ENCODE assay signal across 33 cellular contexts in genomic region chr7:132878228-132878919, GRCh38.
DNase-seq lines count a peak whose midpoint lies in the region; ATAC-seq, FAIRE-seq and TF ChIP-seq lines count a peak whose summit lies in the region.
"Had no signal": no experiment of that assay in that cellular context is flagged by ENCODE, and none has a peak within 500 bp of the region (broad histone marks: within the 10 kb centered on the region; RNA-seq: fewer than 3 reads in every experiment).

No MANE protein-coding gene starts in this region.

- H3K9me3 ChIP-seq in HepG2 (ENCODE audit: low read length) (no peaks in the 10 kb centered on the region), right lobe of liver (no peaks in the 10 kb centered on the region), PC-3 (ENCODE audit: low read length) (no peaks in the 10 kb centered on the region), heart left ventricle (no peaks in the 10 kb centered on the region)
- H3K9me3 ChIP-seq: A549, esophagus muscularis mucosa, left ventricle myocardium inferior, psoas muscle, tibial artery had no signal

- TF ChIP-seq CTCF in HepG2 (CRISPR knock-in tag; IDR thresholded peaks at IDR 0.05) (no peak), right lobe of liver (IDR thresholded peaks at IDR 0.05) (no peak), PC-3 (conservative IDR thresholded peaks at IDR 0.05; ENCODE audit: low read depth, low read length) (no peak), heart left ventricle (IDR thresholded peaks at IDR 0.05) (no peak)

- H3K9ac ChIP-seq in HepG2 (ENCODE audit: insufficient read depth, low read depth, low read length) (no peak overlapping the region), PC-3 (ENCODE audit: low read length) (no peak overlapping the region)

- POLR2A ChIA-PET in HepG2 (lab: Yijun Ruan, JAX): no interaction called here
- POLR2A ChIA-PET in PC-3 (lab: Charles Lee; ENCODE audit: unreplicated experiment): no interaction called here

- WGBS in HepG2 (ENCODE audit: low lambda C conversion rate): 97% methylated on average over 1 of the region's 1 CpG
- 92% methylated on average over 1 of the region's 1 CpG for WGBS in right lobe of liver (ENCODE audit: insufficient coverage, low coverage, low lambda C conversion rate, missing lambda C conversion rate)
- 67 to 79% (median 75%) methylated on average over 1 of the region's 1 CpG for WGBS in heart left ventricle, 4 donors

- no peaks in the 10 kb centered on the region for H3K9me2 ChIP-seq in PC-3 (replicated peaks; ENCODE audit: low read length)

- TF ChIP-seq RAD21 in HepG2 (CRISPR knock-in tag; IDR thresholded peaks at IDR 0.05): no peak

- H3K4me3 ChIP-seq in HepG2 (replicated peaks in 1 of 3; ENCODE audit: insufficient read depth in 1 of 3, low read depth in 2 of 3, low read length in 3 of 3): no peak overlapping the region
- no peak overlapping the region for H3K4me3 ChIP-seq in right lobe of liver
- no peak overlapping the region for H3K4me3 ChIP-seq in PC-3 (ENCODE audit: low read length)
- H3K4me3 ChIP-seq in heart left ventricle: no peak overlapping the region
- H3K4me3 ChIP-seq: A549, esophagus muscularis mucosa, hepatocyte, left ventricle myocardium inferior, psoas muscle, tibial artery had no signal

- H3K4me2 ChIP-seq in HepG2 (ENCODE audit: low read depth, low read length) (no peak overlapping the region), PC-3 (ENCODE audit: low read length) (no peak overlapping the region)
- H3K4me2 ChIP-seq: A549, hepatocyte had no signal

- FAIRE-seq in HepG2 (lab: Jason Lieb, UNC): no peak
- FAIRE-seq: A549, frontal cortex had no signal

- TF ChIP-seq POLR2A in HepG2 (IDR thresholded peaks at IDR 0.05; ENCODE audit: insufficient read depth in 1 of 2, low read depth in 2 of 2, low read length in 2 of 2) (no peak), right lobe of liver (IDR thresholded peaks at IDR 0.05) (no peak), heart left ventricle (IDR thresholded peaks at IDR 0.05) (no peak)

- TF ChIP-seq EP300 in HepG2 (IDR thresholded peaks at IDR 0.05; ENCODE audit: low read depth in 2 of 2, low read length in 2 of 2) (no peak), HepG2 (CRISPR knock-in tag; IDR thresholded peaks at IDR 0.05; ENCODE audit: borderline replicate concordance) (no peak)

- DNase-seq in HepG2 (ENCODE audit: low spot score): no peak
- DNase-seq in right lobe of liver: no peak
- DNase-seq in PC-3: peak; percentile 5
- DNase-seq in epithelial cell of prostate (ENCODE audit: low read depth, low spot score): peak; percentile 18
- no peak for DNase-seq in NCI-H1105 (lab: John Stamatoyannopoulos, UW)
- no peak for DNase-seq in heart left ventricle
- DNase-seq in NCI-H2196 treated with DMSO at 0.1 percent for 48 hours (lab: John Stamatoyannopoulos, UW; ENCODE audit: unreplicated experiment): no peak
- no peak for DNase-seq in stimulated activated CD4-positive, alpha-beta T cell treated with anti-CD3 and anti-CD28 coated beads, Interleukin-12 subunit alpha, Interleukin-12 subunit beta, amount 100 ng/mL, for 4 hours
- DNase-seq: activated CD4-positive, alpha-beta memory T cell treated with anti-CD3 and anti-CD28 coated beads, Interleukin-2, amount 10 ng/mL, durations not matched to agents 7 days and 5 days; activated CD4-positive, alpha-beta T cell treated with anti-CD3 and anti-CD28 coated beads for 1 hour; activated CD8-positive, alpha-beta memory T cell treated with anti-CD3 and anti-CD28 coated beads, Interleukin-2, amount 50 U/mL, for 48 hours; activated naive CD4-positive, alpha-beta T cell treated with anti-CD3 and anti-CD28 coated beads, Interleukin-2, amount 50 U/mL, for 16 hours; AML-193; amniotic stem cell; CD4-positive, alpha-beta T cell; effector memory CD8-positive, alpha-beta T cell; GOT3; immature natural killer cell; left ventricle myocardium inferior; naive thymus-derived CD4-positive, alpha-beta T cell; NCI-H1092 treated with DMSO at 0.1 percent for 48 hours; NCI-H1930; NCI-H2227 treated with DMSO at 0.1 percent for 48 hours; NCI-H774; nucleus accumbens; psoas muscle; T-helper 17 cell; tibial artery had no signal

- CTCF ChIA-PET in HepG2 (lab: Yijun Ruan, JAX; ENCODE audit: low intra/inter-chr PET ratio, low total read pairs) (no interaction called here), PC-3 (lab: Charles Lee) (no interaction called here)

- H2AFZ ChIP-seq in HepG2 (ENCODE audit: low read length) (no peak overlapping the region), PC-3 (ENCODE audit: low read length) (no peak overlapping the region)
- H2AFZ ChIP-seq: hepatocyte had no signal

- H3K27ac ChIP-seq in HepG2 (ENCODE audit: extremely low read length, insufficient read depth, low read length) (no peak overlapping the region), right lobe of liver (no peak overlapping the region), PC-3 (ENCODE audit: low read length) (no peak overlapping the region), epithelial cell of prostate (peak overlapping the region; percentile 33), heart left ventricle (no peak overlapping the region)
- H3K27ac ChIP-seq: A549, esophagus muscularis mucosa, hepatocyte, left ventricle myocardium inferior, psoas muscle, tibial artery had no signal

- H3K36me3 ChIP-seq in HepG2 (replicated peaks in 1 of 2; ENCODE audit: control insufficient read depth in 1 of 2, insufficient read depth in 2 of 2, low read length in 2 of 2) (no peaks in the 10 kb centered on the region; a peak in 1 of 5 replicates), right lobe of liver (no peaks in the 10 kb centered on the region), PC-3 (ENCODE audit: low read depth, low read length) (no peaks in the 10 kb centered on the region), heart left ventricle (no peaks in the 10 kb centered on the region)
- H3K36me3 ChIP-seq: left ventricle myocardium inferior, tibial artery had no signal

- no peaks in the 10 kb centered on the region for H3F3A ChIP-seq in PC-3 (ENCODE audit: low read length, unreplicated experiment)

- no TSS peak for BruUV-seq in HepG2 (replicated peaks; lab: Mats Ljungman, UMichigan)
- BruUV-seq in PC-3 (replicated peaks; lab: Mats Ljungman, UMichigan): no TSS peak

- intact Hi-C loops in HepG2 (cut with micrococcal nuclease; ENCODE audit: unreplicated experiment) (no loop called here), right lobe of liver (cut with DNase I) (no loop called here), PC-3 (cut with micrococcal nuclease) (no loop called here), heart left ventricle (cut with DNase I) (no loop called here)

- no peaks in the 10 kb centered on the region for H3K79me2 ChIP-seq in HepG2 (ENCODE audit: insufficient read depth, low read length)
- no peaks in the 10 kb centered on the region for H3K79me2 ChIP-seq in PC-3 (ENCODE audit: low read length)
- H3K79me2 ChIP-seq: hepatocyte had no signal

- in situ Hi-C loops in HepG2 (cut with HindIII; ENCODE audit: extremely low pct_ligation_motif_present, low pct_unique_long_range_greater_than_20kb): no loop called here

- H3K27me3 ChIP-seq in HepG2 (ENCODE audit: control insufficient read depth in 1 of 2, insufficient read depth in 2 of 2, low read length in 2 of 2): no peaks in the 10 kb centered on the region
- no peaks in the 10 kb centered on the region for H3K27me3 ChIP-seq in right lobe of liver
- no peaks in the 10 kb centered on the region for H3K27me3 ChIP-seq in PC-3 (ENCODE audit: low read length)
- no peaks in the 10 kb centered on the region for H3K27me3 ChIP-seq in heart left ventricle
- H3K27me3 ChIP-seq: esophagus muscularis mucosa, hepatocyte, tibial artery had no signal

- no peaks in the 10 kb centered on the region for H4K20me1 ChIP-seq in HepG2 (ENCODE audit: insufficient read depth, low read length)
- H4K20me1 ChIP-seq in PC-3 (ENCODE audit: low read length): no peaks in the 10 kb centered on the region

- ATAC-seq in HepG2: no peak
- ATAC-seq in right lobe of liver: no peak
- ATAC-seq in PC-3: no peak
- no peak for ATAC-seq in heart left ventricle
- ATAC-seq: A549; effector memory CD8-positive, alpha-beta T cell; naive thymus-derived CD4-positive, alpha-beta T cell; psoas muscle; Right ventricle myocardium inferior; T-helper 17 cell had no signal

- H3K4me1 ChIP-seq in HepG2 (ENCODE audit: insufficient read depth, low read length) (no peaks in the 10 kb centered on the region), right lobe of liver (no peaks in the 10 kb centered on the region), PC-3 (ENCODE audit: insufficient read depth, low read length) (no peaks in the 10 kb centered on the region), heart left ventricle (peaks cover 0 to 13% (median 0%) of the 10 kb centered on the region in 12 donors)
- H3K4me1 ChIP-seq: A549, tibial artery had no signal

TF ChIP-seq in HepG2, 621 proteins besides CTCF, POLR2A, EP300 and RAD21:
- TF ChIP-seq ATF7 (IDR thresholded peaks at IDR 0.05) (0 out of 2 replicates have a peak, but pooled peaks have one; percentile 36), ATF7 (CRISPR knock-in tag; IDR thresholded peaks at IDR 0.05) (no peak), ZBTB26 (CRISPR knock-in tag; IDR thresholded peaks at IDR 0.05; ENCODE audit: borderline replicate concordance) (no peak), CEBPB (IDR thresholded peaks at IDR 0.05; ENCODE audit: borderline replicate concordance, low read depth, low read length) (peak; percentile 23; the same call in 1 of the 2 replicates), SOX13 (IDR thresholded peaks at IDR 0.05) (no peak), SOX13 (CRISPR knock-in tag; conservative IDR thresholded peaks at IDR 0.05 in 1 of 2, IDR thresholded peaks at IDR 0.05 in 1 of 2) (no peak), ELF1 (CRISPR knock-in tag; IDR thresholded peaks at IDR 0.05) (no peak), NR3C1 (CRISPR knock-in tag; IDR thresholded peaks at IDR 0.05) (no peak), TRIM24 (CRISPR knock-in tag; IDR thresholded peaks at IDR 0.05) (no peak)

Comparison
In these comparisons a context has a peak if more than half of its experiments do, and no peak if none do; other contexts are left out.
1. DNase-seq: peak in PC-3 (single experiment) and epithelial cell of prostate (single experiment); none in HepG2 (single experiment), right lobe of liver (0 of 3), NCI-H1105 (single experiment), heart left ventricle (0 of 5), NCI-H2196 treated with DMSO at 0.1 percent for 48 hours (single experiment) and stimulated activated CD4-positive, alpha-beta T cell treated with anti-CD3 and anti-CD28 coated beads, Interleukin-12 subunit alpha, Interleukin-12 subunit beta, amount 100 ng/mL, for 4 hours (single experiment).